Comparison of ENCODE assay signal across 35 cellular contexts in genomic region chr3:22765679-22766078, GRCh38.
"Had no signal": no experiment of that assay in that cellular context is flagged by ENCODE, and none has a peak within 500 bp of the region (broad histone marks: within the 10 kb centered on the region; RNA-seq: fewer than 3 reads in every experiment).

No MANE protein-coding gene starts in this region.

- H3K9me3 ChIP-seq: MG63 had no signal

- H3K4me3 ChIP-seq: MG63 had no signal

- H3K36me3 ChIP-seq: MG63 had no signal

- DNase-seq: MG63, MM.1S, MV-4-11, NCI-H1048, NCI-H1092, NCI-H1092 treated with DMSO at 0.1 percent for 48 hours, NCI-H1105, NCI-H1105 treated with DMSO at 0.1 percent for 48 hours, NCI-H1417, NCI-H1417 treated with DMSO at 0.1 percent for 48 hours, NCI-H1436, NCI-H1436 treated with DMSO at 0.1 percent for 48 hours, NCI-H146, NCI-H1694, NCI-H1694 treated with DMSO at 0.1 percent for 48 hours, NCI-H187, NCI-H187 treated with DMSO at 0.1 percent for 48 hours, NCI-H1930, NCI-H2029, NCI-H2029 treated with DMSO at 0.1 percent for 48 hours, NCI-H2081, NCI-H2081 treated with DMSO at 0.1 percent for 48 hours, NCI-H2107, NCI-H2171, NCI-H2171 treated with DMSO at 0.1 percent for 48 hours, NCI-H2227 treated with DMSO at 0.1 percent for 48 hours, NCI-H226, NCI-H345, NCI-H446, NCI-H446 treated with DMSO at 0.1 percent for 48 hours, NCI-H510A, NCI-H510A treated with DMSO at 0.1 percent for 48 hours, NCI-H524, NCI-H524 treated with DMSO at 0.1 percent for 48 hours, NCI-H526 had no signal

- H3K27me3 ChIP-seq: MG63 had no signal
